In genomic region chr10:117016271-117016670, GRCh38 we compare ENCODE assay signal across 31 cellular contexts. TPM values are rescaled to one million over a fixed set of nuclear protein-coding genes. Genes with fewer than 3 reads are reported as not detected.
DNase-seq lines count a peak whose midpoint lies in the region; FAIRE-seq and TF ChIP-seq lines count a peak whose summit lies in the region.
"Had no signal": no experiment of that assay in that cellular context is flagged by ENCODE, and none has a peak within 500 bp of the region (broad histone marks: within the 10 kb centered on the region; RNA-seq: fewer than 3 reads in every experiment).

No MANE protein-coding gene starts in this region.

- H2BK12ac ChIP-seq in trophoblast cell (ENCODE audit: low read length) = no peak overlapping the region

- no peaks in the 10 kb centered on the region for H3K36me3 ChIP-seq in trophoblast cell (ENCODE audit: control insufficient read depth in 1 of 2, insufficient read depth in 2 of 2, low read length in 2 of 2)
- H3K36me3 ChIP-seq: BE2C; BLaER1; BLaER1 treated with 17β-estradiol and CSF1 and Interleukin-3, amounts not matched to agents 10 nM and 100 nM had no signal

- TF ChIP-seq POLR2A in H54 (IDR thresholded peaks at IDR 0.05; ENCODE audit: low read depth, low read length) = no peak

- DNase-seq in H54 (ENCODE audit: insufficient read length, low spot score) (no peak), trophoblast cell (peak; percentile 80 to 87), HUDEP-2 (lab: John Stamatoyannopoulos, UW; ENCODE audit: unreplicated experiment in 76 of 76) (no peak)
- DNase-seq in effector CD8-positive, alpha-beta T cell (lab: John Stamatoyannopoulos, UW) = no peak
- DNase-seq: 8988T; ACHN; AML-193; BE2C; C1 segment of cervical spinal cord; Caco-2; Calu3; CD4-positive, alpha-beta memory T cell; CD4-positive, alpha-beta T cell; CD4-positive, CD25-positive, alpha-beta regulatory T cell; CD8-positive, alpha-beta memory T cell; CD8-positive, alpha-beta T cell; COR-L47; DMS 273 treated with DMSO at 0.1 percent for 48 hours; DMS153; DMS53; DMS79; DMS79 treated with DMSO at 0.1 percent for 48 hours; DND-41; EL had no signal

- H2AFZ ChIP-seq in trophoblast cell (ENCODE audit: insufficient read depth, low read length, poor library complexity) = no peak overlapping the region

- H3K4me2 ChIP-seq in trophoblast cell (ENCODE audit: low read length) = no peak overlapping the region
- H3K4me2 ChIP-seq: A549; BLaER1; BLaER1 treated with 17β-estradiol and CSF1 and Interleukin-3, amounts not matched to agents 10 nM and 100 nM had no signal

- no peaks in the 10 kb centered on the region for H3K27me3 ChIP-seq in trophoblast cell (ENCODE audit: insufficient read depth, low read length)
- H3K27me3 ChIP-seq: BE2C; BLaER1; BLaER1 treated with 17β-estradiol and CSF1 and Interleukin-3, amounts not matched to agents 10 nM and 100 nM had no signal

- H3K14ac ChIP-seq in trophoblast cell (ENCODE audit: low read length) = no peak overlapping the region

- no peak overlapping the region for H3K27ac ChIP-seq in trophoblast cell (ENCODE audit: low read depth, low read length)
- H3K27ac ChIP-seq: 22Rv1; A549; BLaER1; BLaER1 treated with 17β-estradiol and CSF1 and Interleukin-3, amounts not matched to agents 10 nM and 100 nM; C4-2B had no signal

- no peak overlapping the region for H2AK5ac ChIP-seq in trophoblast cell (ENCODE audit: low read length)

- no peaks in the 10 kb centered on the region for H3K79me1 ChIP-seq in trophoblast cell (ENCODE audit: low read length)

- no peak overlapping the region for H3K4me3 ChIP-seq in trophoblast cell (ENCODE audit: low read depth, low read length)
- H3K4me3 ChIP-seq: A549; BLaER1; BLaER1 treated with 17β-estradiol and CSF1 and Interleukin-3, amounts not matched to agents 10 nM and 100 nM had no signal

- no peak overlapping the region for H4K91ac ChIP-seq in trophoblast cell (ENCODE audit: low read depth, low read length)

- no peak overlapping the region for H2BK120ac ChIP-seq in trophoblast cell (ENCODE audit: insufficient read depth, low read length, poor library complexity)

- WGBS in trophoblast cell (ENCODE audit: extremely low coverage, insufficient coverage, insufficient read length) = no CpG with 5 or more reads among the region's 8 CpGs

- H3K18ac ChIP-seq in trophoblast cell (ENCODE audit: low read length) = no peak overlapping the region

- no peak overlapping the region for H3K9ac ChIP-seq in trophoblast cell (ENCODE audit: low read length)
- H3K9ac ChIP-seq: BLaER1; BLaER1 treated with 17β-estradiol and CSF1 and Interleukin-3, amounts not matched to agents 10 nM and 100 nM had no signal

- no peaks in the 10 kb centered on the region for H3K4me1 ChIP-seq in trophoblast cell (ENCODE audit: control insufficient read depth in 1 of 2, insufficient read depth in 2 of 2, low read length in 2 of 2)
- H3K4me1 ChIP-seq: A549; BE2C; BLaER1; BLaER1 treated with 17β-estradiol and CSF1 and Interleukin-3, amounts not matched to agents 10 nM and 100 nM; Caco-2 had no signal

- no peaks in the 10 kb centered on the region for H3K79me2 ChIP-seq in trophoblast cell (ENCODE audit: control insufficient read depth, insufficient read depth, low read length, poor library complexity)

- H3K23ac ChIP-seq in trophoblast cell (ENCODE audit: low read length) = no peak overlapping the region

- H3K9me3 ChIP-seq in trophoblast cell (ENCODE audit: insufficient read depth, low read depth, low read length) = no peaks in the 10 kb centered on the region
- H3K9me3 ChIP-seq: A549; BE2C; BLaER1; BLaER1 treated with 17β-estradiol and CSF1 and Interleukin-3, amounts not matched to agents 10 nM and 100 nM; Caco-2 had no signal

- H2BK5ac ChIP-seq in trophoblast cell (ENCODE audit: low read depth, low read length, poor library complexity) = no peak overlapping the region

- no peak overlapping the region for H4K12ac ChIP-seq in trophoblast cell (ENCODE audit: low read depth, low read length)

- no peak overlapping the region for H4K8ac ChIP-seq in trophoblast cell (ENCODE audit: low read depth, low read length)

- H3K4ac ChIP-seq in trophoblast cell (ENCODE audit: low read depth, low read length) = no peak overlapping the region

- peak; percentile 55 for FAIRE-seq in H54 (lab: Jason Lieb, UNC)
- FAIRE-seq: A204.1, A549, D721Med had no signal

RNA-seq across cellular contexts. Expression of gene SHTN1, which starts 11.3 kb away (rescaled TPM):
- 32.4 and 33.4 TPM in 2 replicates for polyA plus RNA-seq in trophoblast cell (2013)
- polyA plus RNA-seq: CD8-positive, alpha-beta memory T cell had no signal

Comparison
In these comparisons a context has a peak if more than half of its experiments do, and no peak if none do; other contexts are left out.
1. DNase-seq: peak in trophoblast cell (2 of 2); none in H54 (single experiment), effector CD8-positive, alpha-beta T cell (single experiment) and HUDEP-2 (0 of 76).